In the genomic region with DNA sequence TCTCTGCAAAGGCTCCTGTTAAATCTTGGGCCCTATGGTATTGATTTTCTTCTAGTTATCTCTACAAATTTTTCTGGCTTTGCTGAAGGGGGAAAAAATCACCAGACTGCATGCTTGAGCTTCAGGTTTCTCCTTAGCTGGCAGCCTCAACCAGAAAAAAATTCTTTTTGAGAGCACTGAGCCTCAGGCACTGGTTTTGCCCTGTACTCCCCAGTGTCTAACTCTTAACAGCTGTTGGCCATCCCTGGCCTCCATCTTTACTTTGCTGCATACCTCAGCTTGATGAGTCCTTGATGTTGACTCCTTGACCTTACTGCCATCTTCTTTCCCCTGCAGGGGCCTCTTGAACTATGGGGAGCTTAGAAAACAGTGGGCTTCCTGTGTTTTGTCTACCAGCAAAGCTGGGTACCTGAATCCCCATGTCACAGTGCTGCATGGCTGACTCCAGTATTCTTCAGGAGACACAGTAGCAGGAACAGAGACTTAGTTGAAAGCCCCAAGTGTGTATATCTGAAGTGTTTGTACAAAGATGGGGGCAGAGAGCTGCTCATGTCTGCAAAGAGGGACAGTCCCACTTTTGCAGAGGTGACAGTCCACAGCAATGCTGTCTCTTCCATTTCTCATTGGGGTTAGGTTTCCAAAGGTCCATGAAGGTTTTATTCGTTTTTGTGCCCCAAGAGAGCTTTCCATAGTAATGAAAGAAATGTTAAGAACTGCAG, we compare ENCODE assay signal across 1 cellular context. TPM values are rescaled to one million over a fixed set of nuclear protein-coding genes. Genes with fewer than 3 reads are reported as not detected.
"Had no signal": no experiment of that assay in that cellular context is flagged by ENCODE, and none has a peak within 500 bp of the region (broad histone marks: within the 10 kb centered on the region; RNA-seq: fewer than 3 reads in every experiment).

No MANE protein-coding gene starts in this region.

RNA-seq across cellular contexts. Expression of a gene that starts 31.7 kb away (rescaled TPM):
- total RNA-seq: left ventricle myocardium inferior had no signal
